ENCODE assay signal across 9 cellular contexts in the genomic region with DNA sequence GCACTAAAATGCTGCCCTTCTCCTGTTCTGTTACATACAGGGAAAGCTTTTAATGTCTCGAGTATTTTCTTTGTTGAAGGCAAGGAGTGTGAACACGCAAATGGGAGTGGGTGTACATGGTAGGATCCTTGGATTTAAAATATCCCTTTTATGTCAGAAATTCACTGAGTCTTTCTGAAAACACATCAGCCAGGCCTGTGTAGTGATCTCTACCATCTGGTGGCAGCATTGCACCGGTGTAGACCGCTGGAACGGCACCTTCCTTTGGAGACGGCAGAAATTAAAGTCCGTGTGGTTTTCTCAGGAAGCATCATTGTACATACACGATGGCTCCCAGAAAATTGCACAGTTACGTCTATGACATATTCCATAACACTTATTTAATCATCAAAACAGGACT.
DNase-seq lines count a peak whose midpoint lies in the region; ATAC-seq and TF ChIP-seq lines count a peak whose summit lies in the region.
"Had no signal": no experiment of that assay in that cellular context is flagged by ENCODE, and none has a peak within 500 bp of the region (broad histone marks: within the 10 kb centered on the region; RNA-seq: fewer than 3 reads in every experiment).

No MANE protein-coding gene starts in this region.

- H3K9me3 Mint-ChIP-seq in neural crest cell, result peaks cover 4% of the 10 kb centered on the region

- peak; percentile 74 for TF ChIP-seq CTCF in neural crest cell (conservative IDR thresholded peaks at IDR 0.05)

- peaks cover 39% of the 10 kb centered on the region for H3K4me1 Mint-ChIP-seq in neural crest cell

- no peak overlapping the region for H3K4me3 Mint-ChIP-seq in neural crest cell
- H3K4me3 Mint-ChIP-seq: CD4-positive, CD25-positive, alpha-beta regulatory T cell had no signal

- ATAC-seq in HG03354 (IDR thresholded peaks at IDR 0.05; ENCODE audit: poor library complexity, severe bottlenecking, unreplicated experiment) (no peak), HG02884 (IDR thresholded peaks at IDR 0.05; ENCODE audit: unreplicated experiment) (no peak)

- DNase-seq in activated CD4-positive, alpha-beta T cell treated with anti-CD3 and anti-CD28 coated beads for 48 hours, result peak; percentile 23
- no peak for DNase-seq in activated CD4-positive, alpha-beta T cell treated with anti-CD3 and anti-CD28 coated beads for 1 hour
- peak; percentile 94 for DNase-seq in NCI-H146 treated with DMSO at 0.1 percent for 48 hours (lab: John Stamatoyannopoulos, UW; ENCODE audit: unreplicated experiment)
- peak in 29 of 56 donors; percentile 1 to 66 (median 15) for DNase-seq in amygdala (lab: John Stamatoyannopoulos, UW)
- DNase-seq in neural crest cell (ENCODE audit: low read depth, low spot score), result peak; percentile 65
- no peak for DNase-seq in hepatic stellate cell (ENCODE audit: low spot score)
- DNase-seq: CD4-positive, CD25-positive, alpha-beta regulatory T cell had no signal

- H3K27me3 Mint-ChIP-seq in neural crest cell (ENCODE audit: low read depth), result no peaks in the 10 kb centered on the region

- no peaks in the 10 kb centered on the region for H3K36me3 Mint-ChIP-seq in neural crest cell (ENCODE audit: low read depth)
- H3K36me3 Mint-ChIP-seq: CD4-positive, CD25-positive, alpha-beta regulatory T cell had no signal

- no peak overlapping the region for H3K27ac Mint-ChIP-seq in neural crest cell (ENCODE audit: unreplicated experiment)
- H3K27ac Mint-ChIP-seq: CD4-positive, CD25-positive, alpha-beta regulatory T cell had no signal

Comparison
In these comparisons a context has a peak if more than half of its experiments do, and no peak if none do; other contexts are left out.
1. DNase-seq: peak in activated CD4-positive, alpha-beta T cell treated with anti-CD3 and anti-CD28 coated beads for 48 hours (single experiment), NCI-H146 treated with DMSO at 0.1 percent for 48 hours (single experiment), amygdala (29 of 56) and neural crest cell (single experiment); none in activated CD4-positive, alpha-beta T cell treated with anti-CD3 and anti-CD28 coated beads for 1 hour (single experiment) and hepatic stellate cell (single experiment).